8 cellular contexts compared by ENCODE assay signal in the genomic region with DNA sequence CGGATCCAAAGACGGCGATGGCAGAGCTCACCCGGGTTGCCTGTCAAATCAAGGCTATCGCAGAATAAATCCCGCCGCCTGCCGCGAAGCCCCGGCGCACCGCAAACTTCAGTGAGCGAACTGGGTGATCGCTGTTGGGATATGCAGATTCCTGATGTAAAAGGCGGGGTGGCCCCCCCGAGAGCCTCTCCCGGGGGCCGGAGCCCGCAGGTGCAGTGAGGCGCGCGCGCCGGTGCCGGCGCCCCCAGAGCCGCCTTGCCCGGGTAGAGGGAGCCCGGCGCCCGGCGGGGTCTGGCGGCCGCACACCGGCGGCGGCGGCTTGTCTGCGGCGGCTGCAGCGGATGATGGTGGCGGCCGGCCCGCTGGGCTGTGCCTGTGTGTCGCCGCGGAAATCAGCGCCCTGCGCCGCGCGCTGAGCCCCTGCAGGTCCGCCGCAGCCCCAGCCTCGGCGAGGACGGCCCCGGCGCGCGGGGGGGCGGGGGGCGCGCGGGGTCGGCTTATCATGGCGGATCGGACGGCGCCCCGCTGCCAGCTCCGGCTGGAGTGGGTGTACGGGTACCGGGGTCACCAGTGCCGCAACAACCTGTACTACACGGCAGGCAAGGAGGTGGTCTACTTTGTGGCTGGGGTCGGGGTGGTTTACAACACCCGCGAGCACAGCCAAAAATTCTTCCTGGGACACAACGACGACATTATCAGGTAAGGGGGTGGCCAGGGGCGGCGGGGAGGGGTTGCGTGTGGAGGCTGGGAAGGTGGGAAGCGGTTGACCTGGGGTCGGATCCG. TPM values are rescaled to one million over a fixed set of nuclear protein-coding genes. Genes with fewer than 3 reads are reported as not detected.
DNase-seq lines count a peak whose midpoint lies in the region; ATAC-seq and TF ChIP-seq lines count a peak whose summit lies in the region.

No MANE protein-coding gene starts in this region.

- TF ChIP-seq CTCF in GM13976 (IDR thresholded peaks at IDR 0.05; ENCODE audit: borderline replicate concordance, control extremely low read depth, extremely low read depth, insufficient read depth, missing control alignments), result no peak
- TF ChIP-seq CTCF in chondrocyte (IDR thresholded peaks at IDR 0.05), result no peak
- no peak for TF ChIP-seq CTCF in lower lobe of right lung (IDR thresholded peaks at IDR 0.05)
- no peak for TF ChIP-seq CTCF in thoracic aorta (IDR thresholded peaks at IDR 0.05)

- peaks cover 33% of the 10 kb centered on the region for H3K4me1 Mint-ChIP-seq in chondrocyte (ENCODE audit: low read depth)

- no peak overlapping the region for H3K27ac Mint-ChIP-seq in chondrocyte (ENCODE audit: unreplicated experiment)

- in situ Hi-C loops in GM13976 (cut with MboI; ENCODE audit: low sequenced_read_pairs, unreplicated experiment), result loop anchor here (25.0 kb wide), 1 partner anchor 612 kb away; a partner anchor contains a TSS

- ATAC-seq in lower lobe of right lung, result no peak
- ATAC-seq in thoracic aorta (ENCODE audit: insufficient number of reproducible peaks, low FRiP score, low read depth), result no peak
- no peak for ATAC-seq in GM21390 (IDR thresholded peaks at IDR 0.05; ENCODE audit: unreplicated experiment)

- DNase-seq in AG08396 (ENCODE audit: low spot score) (peak; percentile 31), GM13976 (ENCODE audit: low spot score) (peak; percentile 55), SK-N-MC (ENCODE audit: low read depth, low spot score) (no peak), chondrocyte (ENCODE audit: low spot score) (no peak), lower lobe of right lung (peak; percentile 48), thoracic aorta (ENCODE audit: low spot score) (no peak), 8988T (no peak)

- H3K9me3 Mint-ChIP-seq in chondrocyte (ENCODE audit: low read depth), result no peaks in the 10 kb centered on the region

- no peak overlapping the region for H3K27ac ChIP-seq in SK-N-MC
- H3K27ac ChIP-seq in lower lobe of right lung, result no peak overlapping the region
- H3K27ac ChIP-seq in thoracic aorta, result no peak overlapping the region

- intact Hi-C loops in lower lobe of right lung (cut with DNase I), result no loop called here

- H3K36me3 Mint-ChIP-seq in chondrocyte (ENCODE audit: low read depth), result no peaks in the 10 kb centered on the region

- H3K4me3 Mint-ChIP-seq in chondrocyte (ENCODE audit: unreplicated experiment), result peak overlapping the region; percentile 87

- H3K4me3 ChIP-seq in SK-N-MC (peak overlapping the region; percentile 94), lower lobe of right lung (peak overlapping the region; percentile 95), thoracic aorta (peak overlapping the region; percentile 79)

- H3K9ac ChIP-seq in SK-N-MC (ENCODE audit: insufficient read length), result no peak overlapping the region

- H3K4me1 ChIP-seq in lower lobe of right lung, result peaks cover 13% of the 10 kb centered on the region
- H3K4me1 ChIP-seq in thoracic aorta (ENCODE audit: control insufficient read depth in 1 of 2, low read depth in 2 of 2), result peaks cover 0 to 12% of the 10 kb centered on the region in 2 donors

- H3K27me3 Mint-ChIP-seq in chondrocyte (ENCODE audit: low read depth), result peaks cover 10% of the 10 kb centered on the region

- no peaks in the 10 kb centered on the region for H3K36me3 ChIP-seq in SK-N-MC (ENCODE audit: insufficient read depth, low read length)
- H3K36me3 ChIP-seq in lower lobe of right lung, result no peaks in the 10 kb centered on the region
- no peaks in the 10 kb centered on the region for H3K36me3 ChIP-seq in thoracic aorta

- H3K27me3 ChIP-seq in lower lobe of right lung (ENCODE audit: low read depth) (peaks cover 10% of the 10 kb centered on the region), thoracic aorta (replicated peaks; ENCODE audit: insufficient read depth) (no peaks in the 10 kb centered on the region)

- no peaks in the 10 kb centered on the region for H3K9me3 ChIP-seq in SK-N-MC (ENCODE audit: low read depth, low read length)
- H3K9me3 ChIP-seq in lower lobe of right lung, result no peaks in the 10 kb centered on the region
- H3K9me3 ChIP-seq in thoracic aorta, result no peaks in the 10 kb centered on the region

RNA-seq across cellular contexts. Expression of a gene that starts 1.3 kb away (rescaled TPM):
- 0.97 to 2.3 TPM (median 1.1 TPM) in 3 replicates for total RNA-seq in chondrocyte
- 2.5 TPM for total RNA-seq in lower lobe of right lung
- under 1 TPM; 0.81 to 0.92 TPM for total RNA-seq in thoracic aorta

Comparison
In these comparisons a context has a peak if more than half of its experiments do, and no peak if none do; other contexts are left out.
1. DNase-seq: peak in AG08396 (single experiment), GM13976 (single experiment) and lower lobe of right lung (single experiment); none in SK-N-MC (single experiment), chondrocyte (single experiment), thoracic aorta (single experiment) and 8988T (single experiment).
2. Peak in every context shown above with its lines, with median percentiles within 50 percentile points of each other: H3K4me3 ChIP-seq.